Comparison of ENCODE assay signal across 22 cellular contexts in the genomic region with DNA sequence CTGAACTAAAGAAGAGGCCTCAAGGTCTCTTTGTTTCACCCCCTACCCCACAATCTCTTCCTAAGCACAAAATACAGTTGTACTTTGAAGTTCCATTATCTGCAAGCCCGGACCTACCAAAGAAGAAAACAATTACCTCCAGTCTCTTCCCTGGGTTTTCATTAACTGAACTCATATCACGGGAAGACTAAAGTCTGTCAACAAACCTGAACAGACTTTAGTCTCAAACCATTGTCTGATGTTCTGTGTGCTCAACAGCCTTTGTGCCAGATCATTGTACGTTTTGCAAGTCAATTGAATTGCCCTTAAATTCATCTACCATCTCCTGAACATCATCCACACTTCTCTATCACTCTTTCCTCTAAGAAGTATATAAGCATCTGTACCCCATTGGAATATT.
"Had no signal": no experiment of that assay in that cellular context is flagged by ENCODE, and none has a peak within 500 bp of the region (broad histone marks: within the 10 kb centered on the region; RNA-seq: fewer than 3 reads in every experiment).

No MANE protein-coding gene starts in this region.

- H3K36me3 ChIP-seq: esophagus muscularis mucosa, gastroesophageal sphincter, heart left ventricle, left lung, lower lobe of right lung had no signal

- H3K36me3 Mint-ChIP-seq: immature natural killer cell, mesothelial cell of epicardium had no signal

- H3K4me1 ChIP-seq: esophagus muscularis mucosa, gastroesophageal sphincter, heart left ventricle, left lung, lower lobe of right lung had no signal

- H3K4me2 ChIP-seq: hepatocyte had no signal

- H3K4me1 Mint-ChIP-seq: immature natural killer cell, mesothelial cell of epicardium had no signal

- H3K4me3 ChIP-seq: coronary artery, dorsolateral prefrontal cortex, esophagus muscularis mucosa, gastroesophageal sphincter, heart left ventricle, hepatocyte, left lung, lower lobe of right lung, mucosa of descending colon had no signal

- H3K27ac Mint-ChIP-seq: immature natural killer cell, mesothelial cell of epicardium had no signal

- ATAC-seq: foreskin keratinocyte, gastroesophageal sphincter, heart left ventricle, left cardiac atrium, left lung, left ventricle myocardium superior, lower lobe of right lung, mucosa of descending colon had no signal

- H3K4me3 Mint-ChIP-seq: immature natural killer cell, mesothelial cell of epicardium had no signal

- H3K9me3 ChIP-seq: esophagus muscularis mucosa, gastroesophageal sphincter, lower lobe of right lung had no signal

- FAIRE-seq: colon, frontal cortex had no signal

- H3K27me3 ChIP-seq: dorsolateral prefrontal cortex, esophagus muscularis mucosa, foreskin keratinocyte, gastroesophageal sphincter, heart left ventricle, hepatocyte, left lung had no signal

- H3K27ac ChIP-seq: coronary artery, dorsolateral prefrontal cortex, esophagus muscularis mucosa, foreskin keratinocyte, gastroesophageal sphincter, heart left ventricle, hepatocyte, left lung, lower lobe of right lung had no signal

- DNase-seq: dermis blood vessel endothelial cell; dorsolateral prefrontal cortex; effector CD4-positive, alpha-beta T cell; effector memory CD4-positive, alpha-beta T cell; heart left ventricle; hypothalamus; immature natural killer cell; islet precursor cell; left cardiac atrium; left lung; left ventricle myocardium superior; lower lobe of right lung; mesenchymal stem cell; mucosa of descending colon had no signal

- H2AFZ ChIP-seq: hepatocyte had no signal

- H3K79me2 ChIP-seq: hepatocyte had no signal
